Comparison of ENCODE assay signal across 8 cellular contexts in genomic region chr3:183448369-183449128, GRCh38. TPM values are rescaled to one million over a fixed set of nuclear protein-coding genes. Genes with fewer than 3 reads are reported as not detected.
DNase-seq lines count a peak whose midpoint lies in the region; ATAC-seq and TF ChIP-seq lines count a peak whose summit lies in the region.

No MANE protein-coding gene starts in this region.

- peaks cover 21% of the 10 kb centered on the region for H3K4me1 Mint-ChIP-seq in central memory CD8-positive, alpha-beta T cell

- peaks cover 15% of the 10 kb centered on the region for H3K9me3 ChIP-seq in left ventricle myocardium inferior (replicated peaks)
- H3K9me3 ChIP-seq in mucosa of stomach (ENCODE audit: control insufficient read depth, low read length): no peaks in the 10 kb centered on the region

- peak overlapping the region; percentile 83 for H3K4me3 Mint-ChIP-seq in central memory CD8-positive, alpha-beta T cell

- H3K9ac ChIP-seq in mucosa of stomach (ENCODE audit: low read length): peak overlapping the region; percentile 77

- no peaks in the 10 kb centered on the region for H3K27me3 ChIP-seq in left ventricle myocardium inferior (ENCODE audit: low read depth)
- H3K27me3 ChIP-seq in mucosa of stomach (ENCODE audit: control insufficient read depth, insufficient read depth, low read length): no peaks in the 10 kb centered on the region

- DNase-seq in left ventricle myocardium inferior (no peak), left ventricle myocardium superior (no peak), RKO (ENCODE audit: low spot score) (no peak), NCI-H69 (lab: John Stamatoyannopoulos, UW) (no peak)
- DNase-seq in central memory CD8-positive, alpha-beta T cell (ENCODE audit: low spot score in 2 of 2): no peak
- DNase-seq in activated effector memory CD4-positive, alpha-beta T cell treated with anti-CD3 and anti-CD28 coated beads, Interleukin-2, amount 50 U/mL, for 16 hours: no peak

- H3K36me3 Mint-ChIP-seq in central memory CD8-positive, alpha-beta T cell (ENCODE audit: insufficient read depth): peaks cover 10% of the 10 kb centered on the region

- H3K36me3 ChIP-seq in left ventricle myocardium inferior (peaks cover 18% of the 10 kb centered on the region), mucosa of stomach (ENCODE audit: control insufficient read depth, insufficient read depth, low read length) (no peaks in the 10 kb centered on the region)

- peak overlapping the region; percentile 91 for H3K27ac ChIP-seq in left ventricle myocardium inferior (replicated peaks)

- ATAC-seq in left ventricle myocardium superior: no peak
- ATAC-seq in central memory CD8-positive, alpha-beta T cell (replicated peaks; ENCODE audit: extremely low read depth, poor library complexity, severe bottlenecking): no peak
- ATAC-seq in GM21528 (IDR thresholded peaks at IDR 0.05; ENCODE audit: low FRiP score, unreplicated experiment): no peak

- H3K4me3 ChIP-seq in left ventricle myocardium inferior (peak overlapping the region; percentile 82), mucosa of stomach (ENCODE audit: low read length) (no peak overlapping the region)

- H3K27ac Mint-ChIP-seq in central memory CD8-positive, alpha-beta T cell (ENCODE audit: low read depth): peak overlapping the region; percentile 77

- H3K4me1 ChIP-seq in left ventricle myocardium inferior (peaks cover 42% of the 10 kb centered on the region), mucosa of stomach (ENCODE audit: control insufficient read depth, insufficient read depth, low read length) (no peaks in the 10 kb centered on the region)

- peaks cover 3% of the 10 kb centered on the region for H3K9me3 Mint-ChIP-seq in central memory CD8-positive, alpha-beta T cell

- no peaks in the 10 kb centered on the region for H3K27me3 Mint-ChIP-seq in central memory CD8-positive, alpha-beta T cell

- TF ChIP-seq CTCF in left ventricle myocardium inferior (IDR thresholded peaks at IDR 0.05; ENCODE audit: borderline replicate concordance): no peak

- intact Hi-C loops in left ventricle myocardium inferior (cut with micrococcal nuclease) (no loop called here), left ventricle myocardium superior (cut with micrococcal nuclease) (no loop called here)

RNA-seq across cellular contexts. Expression of gene MCF2L2, which starts 20.1 kb away (rescaled TPM):
- total RNA-seq in left ventricle myocardium inferior: 0.91 TPM
- total RNA-seq in left ventricle myocardium superior: 0.25 TPM
